ENCODE assay signal across 1 cellular context in the genomic region with DNA sequence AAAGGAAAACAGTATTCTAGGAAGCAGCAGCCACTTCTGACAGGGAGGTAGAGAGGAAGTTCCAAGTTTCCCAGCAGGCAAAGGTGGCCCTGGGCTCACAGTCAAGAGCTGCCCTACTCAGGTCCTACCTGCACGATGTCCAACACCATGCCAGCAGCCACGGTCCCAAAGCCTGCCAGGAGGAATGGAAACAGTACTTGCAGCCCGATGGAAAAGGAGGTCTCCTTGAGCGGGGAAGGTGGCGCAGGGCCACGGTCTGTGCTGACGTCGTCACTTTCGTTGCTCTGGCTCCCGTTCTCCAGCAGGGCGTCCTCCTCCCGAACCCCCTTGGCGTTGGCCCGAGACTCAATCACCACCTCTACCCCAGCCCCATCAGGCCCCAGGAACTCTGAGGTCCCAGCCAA.
TF ChIP-seq lines count a peak whose summit lies in the region.

No MANE protein-coding gene starts in this region.

TF ChIP-seq in HepG2, 621 proteins besides CTCF, POLR2A, EP300 and RAD21:
- TF ChIP-seq MAFK (conservative IDR thresholded peaks at IDR 0.05 in 1 of 2, IDR thresholded peaks at IDR 0.05 in 1 of 2; ENCODE audit: low read length in 2 of 2), result peak; percentile 29 to 60; a peak in 2 of 4 replicates
- TF ChIP-seq MED1 (CRISPR knock-in tag; IDR thresholded peaks at IDR 0.05), result no peak
- TF ChIP-seq, protein P1, sequence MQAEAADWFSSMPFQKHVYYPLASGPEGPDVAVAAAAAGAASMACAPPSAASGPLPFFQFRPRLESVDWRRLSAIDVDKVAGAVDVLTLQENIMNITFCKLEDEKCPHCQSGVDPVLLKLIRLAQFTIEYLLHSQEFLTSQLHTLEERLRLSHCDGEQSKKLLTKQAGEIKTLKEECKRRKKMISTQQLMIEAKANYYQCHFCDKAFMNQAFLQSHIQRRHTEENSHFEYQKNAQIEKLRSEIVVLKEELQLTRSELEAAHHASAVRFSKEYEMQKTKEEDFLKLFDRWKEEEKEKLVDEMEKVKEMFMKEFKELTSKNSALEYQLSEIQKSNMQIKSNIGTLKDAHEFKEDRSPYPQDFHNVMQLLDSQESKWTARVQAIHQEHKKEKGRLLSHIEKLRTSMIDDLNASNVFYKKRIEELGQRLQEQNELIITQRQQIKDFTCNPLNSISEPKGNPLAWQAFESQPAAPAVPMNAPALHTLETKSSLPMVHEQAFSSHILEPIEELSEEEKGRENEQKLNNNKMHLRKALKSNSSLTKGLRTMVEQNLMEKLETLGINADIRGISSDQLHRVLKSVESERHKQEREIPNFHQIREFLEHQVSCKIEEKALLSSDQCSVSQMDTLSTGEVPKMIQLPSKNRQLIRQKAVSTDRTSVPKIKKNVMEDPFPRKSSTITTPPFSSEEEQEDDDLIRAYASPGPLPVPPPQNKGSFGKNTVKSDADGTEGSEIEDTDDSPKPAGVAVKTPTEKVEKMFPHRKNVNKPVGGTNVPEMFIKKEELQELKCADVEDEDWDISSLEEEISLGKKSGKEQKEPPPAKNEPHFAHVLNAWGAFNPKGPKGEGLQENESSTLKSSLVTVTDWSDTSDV (CRISPR knock-in tag; IDR thresholded peaks at IDR 0.05), result no peak
- TF ChIP-seq, protein P2, sequence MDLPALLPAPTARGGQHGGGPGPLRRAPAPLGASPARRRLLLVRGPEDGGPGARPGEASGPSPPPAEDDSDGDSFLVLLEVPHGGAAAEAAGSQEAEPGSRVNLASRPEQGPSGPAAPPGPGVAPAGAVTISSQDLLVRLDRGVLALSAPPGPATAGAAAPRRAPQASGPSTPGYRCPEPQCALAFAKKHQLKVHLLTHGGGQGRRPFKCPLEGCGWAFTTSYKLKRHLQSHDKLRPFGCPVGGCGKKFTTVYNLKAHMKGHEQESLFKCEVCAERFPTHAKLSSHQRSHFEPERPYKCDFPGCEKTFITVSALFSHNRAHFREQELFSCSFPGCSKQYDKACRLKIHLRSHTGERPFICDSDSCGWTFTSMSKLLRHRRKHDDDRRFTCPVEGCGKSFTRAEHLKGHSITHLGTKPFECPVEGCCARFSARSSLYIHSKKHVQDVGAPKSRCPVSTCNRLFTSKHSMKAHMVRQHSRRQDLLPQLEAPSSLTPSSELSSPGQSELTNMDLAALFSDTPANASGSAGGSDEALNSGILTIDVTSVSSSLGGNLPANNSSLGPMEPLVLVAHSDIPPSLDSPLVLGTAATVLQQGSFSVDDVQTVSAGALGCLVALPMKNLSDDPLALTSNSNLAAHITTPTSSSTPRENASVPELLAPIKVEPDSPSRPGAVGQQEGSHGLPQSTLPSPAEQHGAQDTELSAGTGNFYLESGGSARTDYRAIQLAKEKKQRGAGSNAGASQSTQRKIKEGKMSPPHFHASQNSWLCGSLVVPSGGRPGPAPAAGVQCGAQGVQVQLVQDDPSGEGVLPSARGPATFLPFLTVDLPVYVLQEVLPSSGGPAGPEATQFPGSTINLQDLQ (CRISPR knock-in tag; IDR thresholded peaks at IDR 0.05), result no peak
- peak; percentile 34; the same call in 1 of the 2 replicates for TF ChIP-seq MAFF (IDR thresholded peaks at IDR 0.05; ENCODE audit: low read depth, low read length)
